Comparison of ENCODE assay signal across 9 cellular contexts in genomic region chr1:212234431-212235298, GRCh38. TPM values are rescaled to one million over a fixed set of nuclear protein-coding genes. Genes with fewer than 3 reads are reported as not detected.
DNase-seq lines count a peak whose midpoint lies in the region; ATAC-seq, FAIRE-seq and TF ChIP-seq lines count a peak whose summit lies in the region.
"Had no signal": no experiment of that assay in that cellular context is flagged by ENCODE, and none has a peak within 500 bp of the region (broad histone marks: within the 10 kb centered on the region; RNA-seq: fewer than 3 reads in every experiment).

No MANE protein-coding gene starts in this region.

- ATAC-seq in GM18868 (IDR thresholded peaks at IDR 0.05; ENCODE audit: unreplicated experiment) (peak; percentile 81), HG03342 (IDR thresholded peaks at IDR 0.05; ENCODE audit: unreplicated experiment) (peak; percentile 76), omental fat pad (ENCODE audit: low FRiP score) (peak; percentile 97)

- H3K9me3 ChIP-seq in SJCRH30 (replicated peaks) = no peaks in the 10 kb centered on the region
- no peaks in the 10 kb centered on the region for H3K9me3 ChIP-seq in testis

- intact Hi-C loops in testis (cut with DNase I; ENCODE audit: low total_unique reads) = no loop called here

- H3K4me3 ChIP-seq in SJCRH30 (no peak overlapping the region), testis (no peak overlapping the region)

- H3K4me1 ChIP-seq in SJCRH30 (peaks cover 53% of the 10 kb centered on the region), testis (no peaks in the 10 kb centered on the region)

- FAIRE-seq in GM12892 (lab: Jason Lieb, UNC) = no peak
- FAIRE-seq: H1 had no signal

- DNase-seq in AG09319 (ENCODE audit: extremely low read depth, low read depth) (peak; percentile 79), SJCRH30 (peak; percentile 84 to 88), epithelial cell of prostate (ENCODE audit: low read depth, low spot score) (peak; percentile 85), omental fat pad (ENCODE audit: low spot score) (no peak), testis (no peak), GM12892 (ENCODE audit: insufficient read length) (no peak)

- peak overlapping the region; percentile 30 for H3K27ac ChIP-seq in SJCRH30
- H3K27ac ChIP-seq in epithelial cell of prostate = peak overlapping the region; percentile 31
- H3K27ac ChIP-seq in testis = no peak overlapping the region

- no peaks in the 10 kb centered on the region for H3K36me3 ChIP-seq in SJCRH30
- no peaks in the 10 kb centered on the region for H3K36me3 ChIP-seq in testis (ENCODE audit: low read depth, missing control alignments)

- H3K27me3 ChIP-seq in SJCRH30 (no peaks in the 10 kb centered on the region), testis (no peaks in the 10 kb centered on the region)

- 79 to 80% methylated on average over 6 of the region's 6 CpGs for WGBS in testis, 2 donors

- TF ChIP-seq CTCF in AG09319 (IDR thresholded peaks at IDR 0.05; ENCODE audit: low read depth, low read length) = no peak
- TF ChIP-seq CTCF in omental fat pad (IDR thresholded peaks at IDR 0.05) = no peak
- no peak for TF ChIP-seq CTCF in testis (IDR thresholded peaks at IDR 0.05)

- TF ChIP-seq POLR2A in testis (IDR thresholded peaks at IDR 0.05) (no peak), GM12892 (IDR thresholded peaks at IDR 0.05; ENCODE audit: low read depth, low read length) (no peak)

RNA-seq across cellular contexts. Expression of gene PPP2R5A, which starts 50.5 kb away (rescaled TPM):
- 14.3 and 18.8 TPM in 2 replicates for total RNA-seq in SJCRH30 (2014; rRNA removed; shearing (Covaris generic))
- total RNA-seq in omental fat pad (10 to 100 TPM; 34.8 to 98.6 (median 66.1) TPM), testis (10 to 100 TPM; 19.9 to 26.9 TPM)
- polyA plus RNA-seq in testis (ENCODE audit: insufficient read depth, low read depth, low replicate concordance) = 37.8 TPM
- polyA plus RNA-seq in GM12892 (2012; ENCODE audit: missing spikeins) = 26.3 TPM

Comparison
In these comparisons a context has a peak if more than half of its experiments do, and no peak if none do; other contexts are left out.
1. DNase-seq: peak in AG09319 (single experiment), SJCRH30 (2 of 2) and epithelial cell of prostate (single experiment); none in omental fat pad (single experiment), testis (single experiment) and GM12892 (single experiment).
2. H3K27ac ChIP-seq: peak in SJCRH30 (single experiment) and epithelial cell of prostate (single experiment); none in testis (0 of 2).
3. Peak in every context shown above with its lines, with median percentiles within 50 percentile points of each other: ATAC-seq.